Comparison of ENCODE assay signal across 8 cellular contexts in the genomic region with DNA sequence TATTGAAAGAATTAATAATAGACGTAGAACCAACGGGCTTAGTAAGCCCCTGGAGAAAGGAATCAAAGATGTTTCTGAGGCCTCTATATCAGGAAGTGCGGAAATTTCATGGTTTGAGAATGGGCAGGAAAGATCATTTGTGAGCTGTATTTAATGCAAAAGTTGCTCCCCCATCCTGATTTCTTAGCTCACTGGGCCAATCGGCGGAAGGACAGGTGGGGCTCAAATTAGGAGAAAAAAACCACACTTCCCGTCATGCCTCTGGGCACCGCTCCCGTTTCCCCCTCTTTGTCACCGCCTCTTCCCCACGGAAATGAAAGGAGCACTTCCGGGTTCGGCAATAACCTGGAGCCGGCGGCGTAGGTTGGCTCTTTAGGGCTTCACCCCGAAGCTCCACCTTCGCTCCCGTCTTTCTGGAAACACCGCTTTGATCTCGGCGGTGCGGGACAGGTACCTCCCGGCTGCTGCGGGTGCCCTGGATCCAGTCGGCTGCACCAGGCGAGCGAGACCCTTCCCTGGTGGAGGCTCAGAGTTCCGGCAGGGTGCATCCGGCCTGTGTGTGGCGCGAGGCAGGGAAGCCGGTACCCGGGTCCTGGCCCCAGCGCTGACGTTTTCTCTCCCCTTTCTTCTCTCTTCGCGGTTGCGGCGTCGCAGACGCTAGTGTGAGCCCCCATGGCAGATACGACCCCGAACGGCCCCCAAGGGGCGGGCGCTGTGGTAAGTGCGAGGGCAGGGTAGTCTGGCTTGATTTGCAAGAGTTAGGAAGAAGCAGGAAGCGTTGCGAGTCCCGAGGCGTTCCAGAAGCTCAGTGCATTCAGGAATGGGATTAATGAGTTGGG. TPM values are rescaled to one million over a fixed set of nuclear protein-coding genes. Genes with fewer than 3 reads are reported as not detected.
A peak's percentile ranks its signal among the peaks of the same experiment; 100 is the strongest.
DNase-seq lines count a peak whose midpoint lies in the region; ATAC-seq and TF ChIP-seq lines count a peak whose summit lies in the region.

A gene with protein sequence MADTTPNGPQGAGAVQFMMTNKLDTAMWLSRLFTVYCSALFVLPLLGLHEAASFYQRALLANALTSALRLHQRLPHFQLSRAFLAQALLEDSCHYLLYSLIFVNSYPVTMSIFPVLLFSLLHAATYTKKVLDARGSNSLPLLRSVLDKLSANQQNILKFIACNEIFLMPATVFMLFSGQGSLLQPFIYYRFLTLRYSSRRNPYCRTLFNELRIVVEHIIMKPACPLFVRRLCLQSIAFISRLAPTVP (plus strand): TSS at position 617 of the 839 bp plus-strand sequence. CDS start 56 bp downstream, at position 673.

- H3K27me3 ChIP-seq in GM23338 (ENCODE audit: insufficient read depth) (no peaks in the 10 kb centered on the region), fibroblast of lung (ENCODE audit: control insufficient read depth, insufficient read depth, low read length) (no peaks in the 10 kb centered on the region)

- peaks cover 19% of the 10 kb centered on the region; the same call in 2 of the 3 replicates for H3K4me1 Mint-ChIP-seq in GM23338
- H3K4me1 Mint-ChIP-seq in naive thymus-derived CD8-positive, alpha-beta T cell, result peaks cover 22 to 57% (median 46%) of the 10 kb centered on the region in 4 donors

- H3K9ac ChIP-seq in fibroblast of lung (ENCODE audit: insufficient read depth, low read length), result peak within 1 kb of the TSS; percentile 86

- no peaks in the 10 kb centered on the region for H3F3A ChIP-seq in GM23338 (replicated peaks; ENCODE audit: low read depth)

- H4K20me1 ChIP-seq in GM23338 (replicated peaks; ENCODE audit: insufficient read depth) (0 out of 2 replicates have a peak, but pooled peaks cover 5% of the 10 kb centered on the region), fibroblast of lung (ENCODE audit: control insufficient read depth, extremely low read depth, insufficient read depth, low read length) (no peaks in the 10 kb centered on the region)

- no peaks in the 10 kb centered on the region for H3K9me2 ChIP-seq in GM23338 (ENCODE audit: insufficient read depth)

- H3K27me3 Mint-ChIP-seq in GM23338 (ENCODE audit: insufficient read depth, low read depth, poor library complexity), result peaks cover 6% of the 10 kb centered on the region
- no peaks in the 10 kb centered on the region for H3K27me3 Mint-ChIP-seq in naive thymus-derived CD8-positive, alpha-beta T cell

- H3K27ac ChIP-seq in GM23338 (ENCODE audit: low read depth) (peak within 1 kb of the TSS; percentile 91), fibroblast of lung (ENCODE audit: insufficient read depth, low read length) (peak within 1 kb of the TSS; percentile 81)

- H3K79me2 ChIP-seq in GM23338 (replicated peaks; ENCODE audit: insufficient read depth) (peaks cover 46% of the 10 kb centered on the region), fibroblast of lung (ENCODE audit: control insufficient read depth, insufficient read depth, low read length) (peaks cover 30% of the 10 kb centered on the region)

- H3K9me3 Mint-ChIP-seq in GM23338, result no peaks in the 10 kb centered on the region
- H3K9me3 Mint-ChIP-seq in naive thymus-derived CD8-positive, alpha-beta T cell, result no peaks in the 10 kb centered on the region

- TF ChIP-seq CTCF in GM23338 (conservative IDR thresholded peaks at IDR 0.05; ENCODE audit: low read depth in 2 of 2) (no peak), fibroblast of lung (conservative IDR thresholded peaks at IDR 0.05 in 1 of 2, IDR thresholded peaks at IDR 0.05 in 1 of 2; ENCODE audit: low read depth in 1 of 2, low read length in 2 of 2) (peak; percentile 13 to 17)

- H3K9me3 ChIP-seq in fibroblast of lung (ENCODE audit: control insufficient read depth, insufficient read depth, low read depth, low read length), result no peaks in the 10 kb centered on the region

- peak; percentile 91 for DNase-seq in Daoy (ENCODE audit: low read depth)
- DNase-seq in GM23338 (ENCODE audit: low spot score), result peak; percentile 96
- peak; percentile 84 for DNase-seq in LHCN-M2 (ENCODE audit: low read depth)
- peak; percentile 88 for DNase-seq in RPMI8226
- peak; percentile 52 to 63 for DNase-seq in activated T-helper 1 cell treated with anti-CD3 and anti-CD28 coated beads, Interleukin-2, amount 50 U/mL, for 16 hours (ENCODE audit: low read depth in 1 of 2, low spot score in 1 of 2)
- peak; percentile 85 to 86 for DNase-seq in fibroblast of lung (ENCODE audit: low read depth in 2 of 2)
- DNase-seq in naive thymus-derived CD8-positive, alpha-beta T cell, result peak; percentile 52 to 84 (median 75)
- peak; percentile 62 to 81 (median 68) for DNase-seq in stimulated activated naive CD4-positive, alpha-beta T cell (lab: John Stamatoyannopoulos, UW)

- H3K4me3 ChIP-seq in GM23338 (peak within 1 kb of the TSS; percentile 92), fibroblast of lung (replicated peaks in 1 of 4; ENCODE audit: control extremely low read depth in 1 of 4, insufficient read depth in 1 of 4, low read depth in 3 of 4, low read length in 4 of 4) (peak within 1 kb of the TSS; percentile 72 to 97 (median 94))

- H2AFZ ChIP-seq in GM23338 (peak within 1 kb of the TSS; percentile 95), fibroblast of lung (ENCODE audit: low read length) (peak within 1 kb of the TSS; percentile 96)

- H3K4me3 Mint-ChIP-seq in GM23338, result peak within 1 kb of the TSS; percentile 98
- H3K4me3 Mint-ChIP-seq in naive thymus-derived CD8-positive, alpha-beta T cell, result peak within 1 kb of the TSS; percentile 93 to 99 (median 96)

- H3K36me3 Mint-ChIP-seq in GM23338 (ENCODE audit: low read depth), result peaks cover 33% of the 10 kb centered on the region
- peaks cover 0 to 25% (median 7%) of the 10 kb centered on the region in 3 donors for H3K36me3 Mint-ChIP-seq in naive thymus-derived CD8-positive, alpha-beta T cell

- ATAC-seq in GM23338, result peak; percentile 95
- ATAC-seq in naive thymus-derived CD8-positive, alpha-beta T cell, result peak; percentile 88 to 92

- peak within 1 kb of the TSS; percentile 95 for H3K4me2 ChIP-seq in GM23338
- H3K4me2 ChIP-seq in fibroblast of lung (ENCODE audit: extremely low read depth, insufficient read depth, low read length), result peak within 1 kb of the TSS; percentile 95

- POLR2A ChIA-PET in naive thymus-derived CD8-positive, alpha-beta T cell (lab: Charles Lee), result interaction anchor here (1.4 kb wide), 1 partner anchor 55 kb away, joined by 6 read pairs; a partner anchor contains a TSS

- H3K27ac Mint-ChIP-seq in GM23338, result peak within 1 kb of the TSS; percentile 97
- H3K27ac Mint-ChIP-seq in naive thymus-derived CD8-positive, alpha-beta T cell, result peak within 1 kb of the TSS; percentile 77 to 97 (median 94)

- H3K4me1 ChIP-seq in GM23338 (ENCODE audit: insufficient read depth) (peaks cover 14% of the 10 kb centered on the region), fibroblast of lung (ENCODE audit: control insufficient read depth, extremely low read depth, insufficient read depth, low read length) (peaks cover 4% of the 10 kb centered on the region)

- H3K36me3 ChIP-seq in GM23338 (ENCODE audit: insufficient read depth) (peaks cover 6% of the 10 kb centered on the region; the same call in 1 of the 2 replicates), fibroblast of lung (ENCODE audit: control insufficient read depth, insufficient read depth, low read length) (no peaks in the 10 kb centered on the region)

TF ChIP-seq in GM23338, 12 proteins besides CTCF, POLR2A, EP300 and RAD21 (continues in another document):
- TF ChIP-seq EZH2 (IDR thresholded peaks at IDR 0.05; ENCODE audit: low read depth, unreplicated experiment), result no peak
- no peak for TF ChIP-seq NANOG (IDR thresholded peaks at IDR 0.05; ENCODE audit: borderline replicate concordance)
- TF ChIP-seq EZH2phosphoT487 (IDR thresholded peaks at IDR 0.05; ENCODE audit: unreplicated experiment), result no peak
- TF ChIP-seq CREB1 (CRISPR knock-in tag; IDR thresholded peaks at IDR 0.05; ENCODE audit: low read depth), result peak; percentile 32; the same call in 1 of the 2 replicates

RNA-seq across cellular contexts. Expression of the gene that starts here (rescaled TPM):
- 109 and 127 TPM in 2 replicates for total RNA-seq in Daoy (2014; rRNA removed; shearing (Covaris generic))
- total RNA-seq in GM23338 (2014; rRNA removed; shearing (Covaris generic)), result 117 and 146 TPM in 2 replicates
- polyA plus RNA-seq in GM23338 (2016; fragmentation: Nextera tagmentation; extraction: Ambion mirVana) (43.5 and 46.2 TPM in 2 replicates), fibroblast of lung (39.3 and 39.9 TPM in 2 replicates)
- total RNA-seq in LHCN-M2 (2014; rRNA removed) (56.9 and 64.4 TPM in 2 replicates), fibroblast of lung (31.1 and 39.0 TPM in 2 replicates)
- polyA plus RNA-seq in LHCN-M2 (2012), result 25.1 TPM
- polyA plus RNA-seq in fibroblast of lung (2012), result 25.9 and 30.5 TPM in 2 replicates
- 64.2 and 123 TPM in 2 replicates for polyA minus RNA-seq in fibroblast of lung (ENCODE audit: low replicate concordance)
- 10 to 100 TPM; 35.4 to 40.1 TPM for total RNA-seq in naive thymus-derived CD8-positive, alpha-beta T cell
- polyA plus RNA-seq in naive thymus-derived CD8-positive, alpha-beta T cell, result 10 to 100 TPM in 2 of 3 donors, 1 to 10 TPM in 1; 9.8 to 16.6 (median 15.2) TPM

Comparison
In these comparisons a context has a peak if more than half of its experiments do, and no peak if none do; other contexts are left out.
1. Peak in every context shown above with its lines: DNase-seq, ATAC-seq, H3K4me3 ChIP-seq and H3K27ac ChIP-seq.
2. CTCF ChIP-seq: peak in fibroblast of lung (2 of 2); none in GM23338 (0 of 2).